Comparison of ENCODE assay signal across 8 cellular contexts in genomic region chr1:226121049-226121586, GRCh38. TPM values are rescaled to one million over a fixed set of nuclear protein-coding genes. Genes with fewer than 3 reads are reported as not detected.
DNase-seq lines count a peak whose midpoint lies in the region; ATAC-seq and TF ChIP-seq lines count a peak whose summit lies in the region.

No MANE protein-coding gene starts in this region.

- peak overlapping the region; percentile 60 for H3K27ac Mint-ChIP-seq in glutamatergic neuron (ENCODE audit: unreplicated experiment)

- no peaks in the 10 kb centered on the region for H3K36me3 Mint-ChIP-seq in glutamatergic neuron (ENCODE audit: unreplicated experiment)

- peak overlapping the region; percentile 83 for H3K4me3 Mint-ChIP-seq in glutamatergic neuron (ENCODE audit: unreplicated experiment)

- TF ChIP-seq CTCF in VCaP (conservative IDR thresholded peaks at IDR 0.05), result no peak
- no peak for TF ChIP-seq CTCF in glutamatergic neuron (IDR thresholded peaks at IDR 0.05; ENCODE audit: partially characterized antibody, unreplicated experiment)
- TF ChIP-seq CTCF in foreskin keratinocyte (conservative IDR thresholded peaks at IDR 0.05), result no peak

- peaks cover 20% of the 10 kb centered on the region for H3K4me1 Mint-ChIP-seq in glutamatergic neuron (ENCODE audit: low read depth, unreplicated experiment)

- H3K9me3 Mint-ChIP-seq in glutamatergic neuron (ENCODE audit: unreplicated experiment), result peaks cover 6% of the 10 kb centered on the region

- peaks cover 12% of the 10 kb centered on the region for H3K27me3 Mint-ChIP-seq in glutamatergic neuron (ENCODE audit: unreplicated experiment)

- DNase-seq in H7 (no peak), glutamatergic neuron (no peak), dermis blood vessel endothelial cell (no peak), foreskin keratinocyte (no peak), NCI-H774 (lab: John Stamatoyannopoulos, UW) (no peak)
- peak; percentile 36 for DNase-seq in stimulated activated CD8-positive, alpha-beta memory T cell treated with anti-CD3 and anti-CD28 coated beads, Interleukin-4, amount 100 ng/mL, for 48 hours
- no peak for DNase-seq in activated effector memory CD4-positive, alpha-beta T cell treated with Interleukin-2 at 50 U/mL for 16 hours

- H3K4me1 ChIP-seq in foreskin keratinocyte, result peaks cover 7% of the 10 kb centered on the region

- no peak for ATAC-seq in foreskin keratinocyte

- H3K27ac ChIP-seq in VCaP (peak overlapping the region; percentile 100), foreskin keratinocyte (no peak overlapping the region)

- peaks cover 11% of the 10 kb centered on the region for H3K27me3 ChIP-seq in H7 (ENCODE audit: control insufficient read depth, insufficient read depth, low read length)
- H3K27me3 ChIP-seq in foreskin keratinocyte, result no peaks in the 10 kb centered on the region

- peak overlapping the region; percentile 78 for H3K4me3 ChIP-seq in H7 (ENCODE audit: insufficient read depth, low read depth, low read length)

- H3K36me3 ChIP-seq in H7 (replicated peaks; ENCODE audit: control insufficient read depth, insufficient read depth, low read length), result no peaks in the 10 kb centered on the region

RNA-seq across cellular contexts. Expression of gene H3-3A, which starts 58.6 kb away (rescaled TPM):
- 963 and 975 TPM in 2 replicates for total RNA-seq in H7 (2014; rRNA removed; shearing (Covaris generic))
- total RNA-seq in glutamatergic neuron (ENCODE audit: unreplicated experiment), result 1,150 TPM
- 205 and 269 TPM in 2 replicates for total RNA-seq in dermis blood vessel endothelial cell
- 237 and 245 TPM in 2 replicates for total RNA-seq in foreskin keratinocyte
- 313 and 327 TPM in 2 replicates for polyA plus RNA-seq in foreskin keratinocyte
